Comparison of ENCODE assay signal across 1 cellular context in the genomic region with DNA sequence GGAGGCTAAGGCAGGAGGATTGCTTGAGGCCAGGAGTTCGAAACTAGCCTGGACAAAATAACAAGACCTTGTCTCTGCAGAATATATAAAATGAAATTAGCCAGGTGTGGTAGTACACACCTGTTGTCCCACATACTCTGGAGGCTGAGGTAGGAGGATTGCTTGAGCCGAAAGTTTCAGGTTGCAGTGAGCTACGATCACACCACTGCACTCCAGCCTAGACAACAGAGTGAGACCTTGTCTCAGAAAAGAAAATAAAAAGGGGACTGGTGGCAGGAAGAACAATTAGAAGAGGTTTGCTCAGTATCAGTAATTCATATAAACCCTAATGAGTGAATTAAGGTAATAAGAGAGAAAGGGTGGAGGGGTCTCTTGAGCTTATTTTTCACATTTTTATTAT.
TF ChIP-seq lines count a peak whose summit lies in the region.

No MANE protein-coding gene starts in this region.

TF ChIP-seq in WTC11, 78 proteins besides CTCF, POLR2A, EP300 and RAD21 (continued from another document):
- TF ChIP-seq, protein P1, sequence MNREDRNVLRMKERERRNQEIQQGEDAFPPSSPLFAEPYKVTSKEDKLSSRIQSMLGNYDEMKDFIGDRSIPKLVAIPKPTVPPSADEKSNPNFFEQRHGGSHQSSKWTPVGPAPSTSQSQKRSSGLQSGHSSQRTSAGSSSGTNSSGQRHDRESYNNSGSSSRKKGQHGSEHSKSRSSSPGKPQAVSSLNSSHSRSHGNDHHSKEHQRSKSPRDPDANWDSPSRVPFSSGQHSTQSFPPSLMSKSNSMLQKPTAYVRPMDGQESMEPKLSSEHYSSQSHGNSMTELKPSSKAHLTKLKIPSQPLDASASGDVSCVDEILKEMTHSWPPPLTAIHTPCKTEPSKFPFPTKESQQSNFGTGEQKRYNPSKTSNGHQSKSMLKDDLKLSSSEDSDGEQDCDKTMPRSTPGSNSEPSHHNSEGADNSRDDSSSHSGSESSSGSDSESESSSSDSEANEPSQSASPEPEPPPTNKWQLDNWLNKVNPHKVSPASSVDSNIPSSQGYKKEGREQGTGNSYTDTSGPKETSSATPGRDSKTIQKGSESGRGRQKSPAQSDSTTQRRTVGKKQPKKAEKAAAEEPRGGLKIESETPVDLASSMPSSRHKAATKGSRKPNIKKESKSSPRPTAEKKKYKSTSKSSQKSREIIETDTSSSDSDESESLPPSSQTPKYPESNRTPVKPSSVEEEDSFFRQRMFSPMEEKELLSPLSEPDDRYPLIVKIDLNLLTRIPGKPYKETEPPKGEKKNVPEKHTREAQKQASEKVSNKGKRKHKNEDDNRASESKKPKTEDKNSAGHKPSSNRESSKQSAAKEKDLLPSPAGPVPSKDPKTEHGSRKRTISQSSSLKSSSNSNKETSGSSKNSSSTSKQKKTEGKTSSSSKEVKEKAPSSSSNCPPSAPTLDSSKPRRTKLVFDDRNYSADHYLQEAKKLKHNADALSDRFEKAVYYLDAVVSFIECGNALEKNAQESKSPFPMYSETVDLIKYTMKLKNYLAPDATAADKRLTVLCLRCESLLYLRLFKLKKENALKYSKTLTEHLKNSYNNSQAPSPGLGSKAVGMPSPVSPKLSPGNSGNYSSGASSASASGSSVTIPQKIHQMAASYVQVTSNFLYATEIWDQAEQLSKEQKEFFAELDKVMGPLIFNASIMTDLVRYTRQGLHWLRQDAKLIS (CRISPR knock-in tag; IDR thresholded peaks at IDR 0.05; ENCODE audit: borderline replicate concordance), result no peak
- TF ChIP-seq FOXK1 (CRISPR knock-in tag; IDR thresholded peaks at IDR 0.05), result no peak
- no peak for TF ChIP-seq FOXJ3 (CRISPR knock-in tag; IDR thresholded peaks at IDR 0.05; ENCODE audit: borderline replicate concordance)
- TF ChIP-seq ZNF396 (CRISPR knock-in tag; IDR thresholded peaks at IDR 0.05; ENCODE audit: borderline replicate concordance), result no peak
- TF ChIP-seq GABPB1 (CRISPR knock-in tag; IDR thresholded peaks at IDR 0.05), result no peak
- TF ChIP-seq ZNF138 (CRISPR knock-in tag; conservative IDR thresholded peaks at IDR 0.05), result no peak
- no peak for TF ChIP-seq NFATC4 (CRISPR knock-in tag; IDR thresholded peaks at IDR 0.05)
- no peak for TF ChIP-seq GRHL2 (CRISPR knock-in tag; IDR thresholded peaks at IDR 0.05; ENCODE audit: insufficient replicate concordance, severe bottlenecking)
